Comparison of ENCODE assay signal across 21 cellular contexts in genomic region chr13:33917135-33917534, GRCh38.
"Had no signal": no experiment of that assay in that cellular context is flagged by ENCODE, and none has a peak within 500 bp of the region (broad histone marks: within the 10 kb centered on the region; RNA-seq: fewer than 3 reads in every experiment).

No MANE protein-coding gene starts in this region.

- H3K4me3 ChIP-seq: adrenal gland, Peyer's patch had no signal

- ATAC-seq: activated T-cell treated with anti-CD3 and anti-CD28 coated beads, Interleukin-2, amount 50 U/mL, for 4 hours had no signal

- H3K36me3 ChIP-seq: adrenal gland, Peyer's patch had no signal

- H3K27ac ChIP-seq: Peyer's patch, RWPE1, VCaP had no signal

- H3K9me3 ChIP-seq: adrenal gland, Peyer's patch had no signal

- H3K36me3 Mint-ChIP-seq: activated CD4-positive, alpha-beta memory T cell treated with anti-CD3 and anti-CD28 coated beads for 36 hours; activated naive CD4-positive, alpha-beta T cell treated with anti-CD3 and anti-CD28 coated beads, Interleukin-2, amount 10 ng/mL, durations not matched to agents 7 days and 5 days; activated naive CD8-positive, alpha-beta T cell treated with anti-CD3 and anti-CD28 coated beads, Interleukin-2, amount 10 ng/mL, durations not matched to agents 7 days and 5 days had no signal

- H3K27ac Mint-ChIP-seq: activated CD4-positive, alpha-beta memory T cell treated with anti-CD3 and anti-CD28 coated beads for 36 hours; activated CD4-positive, alpha-beta T cell treated with anti-CD3 and anti-CD28 coated beads, Interleukin-2, amount 10 ng/mL, durations not matched to agents 7 days and 5 days; activated naive CD4-positive, alpha-beta T cell treated with anti-CD3 and anti-CD28 coated beads, Interleukin-2, amount 10 ng/mL, durations not matched to agents 7 days and 5 days; activated naive CD8-positive, alpha-beta T cell treated with anti-CD3 and anti-CD28 coated beads, Interleukin-2, amount 10 ng/mL, durations not matched to agents 7 days and 5 days had no signal

- DNase-seq: activated CD4-positive, alpha-beta memory T cell treated with anti-CD3 and anti-CD28 coated beads for 36 hours; activated CD4-positive, alpha-beta T cell treated with anti-CD3 and anti-CD28 coated beads, Interleukin-2, amount 10 ng/mL, durations not matched to agents 7 days and 5 days; activated CD4-positive, CD25-positive, alpha-beta regulatory T cell; activated CD8-positive, alpha-beta memory T cell treated with anti-CD3 and anti-CD28 coated beads for 24 hours; activated gamma-delta T cell treated with Interleukin-2 at 50 U/mL for 16 hours; activated naive CD4-positive, alpha-beta T cell treated with anti-CD3 and anti-CD28 coated beads, Interleukin-2, amount 10 ng/mL, durations not matched to agents 7 days and 5 days; activated naive CD8-positive, alpha-beta T cell treated with anti-CD3 and anti-CD28 coated beads, Interleukin-2, amount 10 ng/mL, durations not matched to agents 7 days and 5 days; activated T-cell treated with anti-CD3 and anti-CD28 coated beads, Interleukin-2, amount 50 U/mL, for 4 hours; adrenal gland; aorta; MM.1S; NCI-H1105; NCI-H1436; NCI-H1694 treated with DMSO at 0.1 percent for 48 hours; NCI-H2029 treated with DMSO at 0.1 percent for 48 hours; NCI-H510A treated with DMSO at 0.1 percent for 48 hours; Peyer's patch; SHP77 treated with DMSO at 0.1 percent for 48 hours; T-helper 1 cell had no signal

- H3K9me3 Mint-ChIP-seq: activated CD4-positive, alpha-beta memory T cell treated with anti-CD3 and anti-CD28 coated beads for 36 hours; activated CD4-positive, alpha-beta T cell treated with anti-CD3 and anti-CD28 coated beads, Interleukin-2, amount 10 ng/mL, durations not matched to agents 7 days and 5 days; activated naive CD4-positive, alpha-beta T cell treated with anti-CD3 and anti-CD28 coated beads, Interleukin-2, amount 10 ng/mL, durations not matched to agents 7 days and 5 days; activated naive CD8-positive, alpha-beta T cell treated with anti-CD3 and anti-CD28 coated beads, Interleukin-2, amount 10 ng/mL, durations not matched to agents 7 days and 5 days; activated T-cell treated with anti-CD3 and anti-CD28 coated beads, Interleukin-2, amount 50 U/mL, for 4 hours had no signal

- H3K4me3 Mint-ChIP-seq: activated CD4-positive, alpha-beta memory T cell treated with anti-CD3 and anti-CD28 coated beads for 36 hours; activated CD4-positive, alpha-beta T cell treated with anti-CD3 and anti-CD28 coated beads, Interleukin-2, amount 10 ng/mL, durations not matched to agents 7 days and 5 days; activated naive CD4-positive, alpha-beta T cell treated with anti-CD3 and anti-CD28 coated beads, Interleukin-2, amount 10 ng/mL, durations not matched to agents 7 days and 5 days; activated naive CD8-positive, alpha-beta T cell treated with anti-CD3 and anti-CD28 coated beads, Interleukin-2, amount 10 ng/mL, durations not matched to agents 7 days and 5 days; activated T-cell treated with anti-CD3 and anti-CD28 coated beads, Interleukin-2, amount 50 U/mL, for 4 hours had no signal

- H3K27me3 Mint-ChIP-seq: activated CD4-positive, alpha-beta memory T cell treated with anti-CD3 and anti-CD28 coated beads for 36 hours; activated CD4-positive, alpha-beta T cell treated with anti-CD3 and anti-CD28 coated beads, Interleukin-2, amount 10 ng/mL, durations not matched to agents 7 days and 5 days; activated naive CD4-positive, alpha-beta T cell treated with anti-CD3 and anti-CD28 coated beads, Interleukin-2, amount 10 ng/mL, durations not matched to agents 7 days and 5 days; activated naive CD8-positive, alpha-beta T cell treated with anti-CD3 and anti-CD28 coated beads, Interleukin-2, amount 10 ng/mL, durations not matched to agents 7 days and 5 days had no signal

- H3K4me1 ChIP-seq: Peyer's patch had no signal

- H3K4me1 Mint-ChIP-seq: activated CD4-positive, alpha-beta T cell treated with anti-CD3 and anti-CD28 coated beads, Interleukin-2, amount 10 ng/mL, durations not matched to agents 7 days and 5 days; activated naive CD4-positive, alpha-beta T cell treated with anti-CD3 and anti-CD28 coated beads, Interleukin-2, amount 10 ng/mL, durations not matched to agents 7 days and 5 days; activated naive CD8-positive, alpha-beta T cell treated with anti-CD3 and anti-CD28 coated beads, Interleukin-2, amount 10 ng/mL, durations not matched to agents 7 days and 5 days had no signal

- H3K27me3 ChIP-seq: adrenal gland, Peyer's patch had no signal
